13 cellular contexts compared by ENCODE assay signal in genomic region chr19:49958144-49958543, GRCh38. TPM values are rescaled to one million over a fixed set of nuclear protein-coding genes. Genes with fewer than 3 reads are reported as not detected.
DNase-seq lines count a peak whose midpoint lies in the region; ATAC-seq and TF ChIP-seq lines count a peak whose summit lies in the region.
"Not testable (repeated sequence)": the region's sequence is repeated elsewhere in the genome, so short reads cannot be mapped to it uniquely, and the experiment has no call there.
"Had no signal": no experiment of that assay in that cellular context is flagged by ENCODE, and none has a peak within 500 bp of the region (broad histone marks: within the 10 kb centered on the region; RNA-seq: fewer than 3 reads in every experiment).

No MANE protein-coding gene starts in this region.

- peak overlapping the region in 1 of 2 experiments; percentile 54; a peak in 2 of 5 replicates for H3K4me3 Mint-ChIP-seq in H9
- H3K4me3 Mint-ChIP-seq in nephron, result peak overlapping the region; percentile 68 to 81 (median 78)

- not testable (repeated sequence) for H3K23ac ChIP-seq in H9 (ENCODE audit: insufficient read length, low read depth, low read length)

- peak overlapping the region; percentile 83 for H2BK20ac ChIP-seq in H9 (ENCODE audit: low read depth, low read length, poor library complexity, severe bottlenecking)

- not testable (repeated sequence) for H3K23me2 ChIP-seq in H9 (ENCODE audit: insufficient read length, low read depth, low read length, poor library complexity, severe bottlenecking)

- not testable (repeated sequence) for H3K36me3 Mint-ChIP-seq in H9 (ENCODE audit: insufficient read depth in 1 of 3, low read depth in 3 of 3); nephron (ENCODE audit: low read depth)

- H3K27me3 Mint-ChIP-seq in H9 (ENCODE audit: low read depth), result not testable (repeated sequence)
- H3K27me3 Mint-ChIP-seq in nephron (ENCODE audit: low read depth), result peaks cover 10% of the 10 kb centered on the region

- intact Hi-C loops in body of pancreas (cut with DNase I); lower lobe of right lung (cut with DNase I); posterior vena cava (cut with DNase I): not testable (repeated sequence)

- no CpG with 5 or more reads among the region's 9 CpGs for WGBS in H9 (ENCODE audit: extremely low coverage, insufficient read length, low lambda C conversion rate)
- WGBS in body of pancreas, 2 donors, result 22 to 42% methylated on average over 2 to 9 of the region's 9 CpGs
- 73% methylated on average over 9 of the region's 9 CpGs for WGBS in hepatocyte (ENCODE audit: low lambda C conversion rate, missing lambda C conversion rate)

- not testable (repeated sequence) for H2AK5ac ChIP-seq in H9 (ENCODE audit: insufficient read length, low read length)

- H3K14ac ChIP-seq in H9 (ENCODE audit: insufficient read depth, low read length), result peak overlapping the region; percentile 68; the same call in 1 of the 2 replicates

- H3K27me3 ChIP-seq in H9 (ENCODE audit: insufficient read depth, low read length); body of pancreas; hepatocyte; lower lobe of right lung (ENCODE audit: low read depth): not testable (repeated sequence)

- H2BK120ac ChIP-seq in H9 (ENCODE audit: low read depth, low read length, poor library complexity, severe bottlenecking), result not testable (repeated sequence)

- H3K9me2 ChIP-seq in hepatocyte (replicated peaks; ENCODE audit: insufficient read depth), result not testable (repeated sequence)

- not testable (repeated sequence) for H3K4me1 ChIP-seq in H9 (ENCODE audit: insufficient read depth, low read length)
- H3K4me1 ChIP-seq in body of pancreas (peaks cover 54% of the 10 kb centered on the region), hepatocyte (ENCODE audit: insufficient read depth) (peaks cover 22% of the 10 kb centered on the region), lower lobe of right lung (peaks cover 33% of the 10 kb centered on the region)

- H2AFZ ChIP-seq in H9 (ENCODE audit: low read length); hepatocyte: not testable (repeated sequence)

- H3K27ac Mint-ChIP-seq in H9 (peak overlapping the region in 1 of 3 experiments; percentile 85; a peak in 2 of 7 replicates), nephron (peak overlapping the region; percentile 56 to 82 (median 73))

- peak overlapping the region; percentile 87 for H3K18ac ChIP-seq in H9 (ENCODE audit: insufficient read length, low read depth, low read length)

- not testable (repeated sequence) for H3K27ac ChIP-seq in H9 (ENCODE audit: insufficient read length, low read depth, low read length); lower lobe of right lung
- H3K27ac ChIP-seq in body of pancreas, result peak overlapping the region in 3 of 4 donors; percentile 59 to 90 (median 72)
- peak overlapping the region; percentile 62 for H3K27ac ChIP-seq in hepatocyte

- H3K9ac ChIP-seq in H9 (ENCODE audit: extremely low read depth, insufficient read length, low read length), result not testable (repeated sequence)

- not testable (repeated sequence) for H2BK15ac ChIP-seq in H9 (ENCODE audit: low read depth, low read length)

- TF ChIP-seq CTCF in H9 (conservative IDR thresholded peaks at IDR 0.05); body of pancreas (IDR thresholded peaks at IDR 0.05); hepatocyte (IDR thresholded peaks at IDR 0.05; ENCODE audit: poor library complexity); lower lobe of right lung (IDR thresholded peaks at IDR 0.05); nephron (IDR thresholded peaks at IDR 0.05; ENCODE audit: unreplicated experiment in 3 of 3): not testable (repeated sequence)

- H4K91ac ChIP-seq in H9 (ENCODE audit: insufficient read length, low read depth, low read length), result not testable (repeated sequence)

- ATAC-seq in body of pancreas, lower lobe of right lung: not testable (repeated sequence)

- H4K8ac ChIP-seq in H9 (replicated peaks; ENCODE audit: insufficient read length, low read depth, low read length), result not testable (repeated sequence)

- H3K4me2 ChIP-seq in H9 (ENCODE audit: insufficient read depth, insufficient read length, low read length), result not testable (repeated sequence)
- peak overlapping the region; percentile 42 for H3K4me2 ChIP-seq in hepatocyte

- H3T11ph ChIP-seq in H9 (ENCODE audit: low read length), result not testable (repeated sequence)

- H3K4ac ChIP-seq in H9 (ENCODE audit: low read depth, low read length), result not testable (repeated sequence)

- not testable (repeated sequence) for H3K9me3 Mint-ChIP-seq in H9, nephron

- not testable (repeated sequence) for H3K79me2 ChIP-seq in H9 (ENCODE audit: insufficient read depth, low read length); hepatocyte

- H3K79me1 ChIP-seq in H9 (ENCODE audit: insufficient read depth, low read depth, low read length, poor library complexity, severe bottlenecking), result not testable (repeated sequence)

- H3K4me3 ChIP-seq in body of pancreas, hepatocyte, lower lobe of right lung: not testable (repeated sequence)

- not testable (repeated sequence) for H4K5ac ChIP-seq in H9 (ENCODE audit: insufficient read length, low read depth, low read length)

- not testable (repeated sequence) for H2BK5ac ChIP-seq in H9 (ENCODE audit: insufficient read length, low read length)

- not testable (repeated sequence) for H4K20me1 ChIP-seq in H9 (ENCODE audit: control insufficient read depth, insufficient read depth, insufficient read length); hepatocyte (ENCODE audit: insufficient read depth, poor library complexity, severe bottlenecking)

- H3K56ac ChIP-seq in H9 (ENCODE audit: insufficient read length, low read depth, low read length), result not testable (repeated sequence)

- not testable (repeated sequence) for H2BK12ac ChIP-seq in H9 (ENCODE audit: insufficient read length, low read depth, low read length)

- not testable (repeated sequence) for H3K9me3 ChIP-seq in H9 (ENCODE audit: control insufficient read depth, low read depth, low read length); body of pancreas; hepatocyte (ENCODE audit: low read depth); lower lobe of right lung

- not testable (repeated sequence) for TF ChIP-seq POLR2A in body of pancreas (IDR thresholded peaks at IDR 0.05)

- H3K4me1 Mint-ChIP-seq in H9 (peaks cover 22 to 41% of the 10 kb centered on the region in 2 experiments), nephron (peaks cover 43% of the 10 kb centered on the region)

- not testable (repeated sequence) for H3K36me3 ChIP-seq in body of pancreas (replicated peaks in 1 of 2; ENCODE audit: insufficient read depth in 1 of 2, low read depth in 2 of 2); hepatocyte (replicated peaks; ENCODE audit: insufficient read depth, low read depth); lower lobe of right lung

- not testable (repeated sequence) for DNase-seq in H9; body of pancreas; hepatocyte (ENCODE audit: low spot score)
- DNase-seq in lower lobe of right lung, result peak; percentile 30
- DNase-seq in posterior vena cava (ENCODE audit: low spot score), result peak; percentile 16

RNA-seq across cellular contexts. Expression of gene SIGLEC11, which starts 2.8 kb away (rescaled TPM):
- total RNA-seq in H9 (2021) (not detected in 2 replicates), body of pancreas (10 to 100 TPM in 1 of 2 donors, 1 to 10 TPM in 1; 1.3 to 12.5 TPM), hepatocyte (15.8 and 21.2 TPM in 2 replicates), lower lobe of right lung (7.7 TPM), posterior vena cava (1 to 10 TPM in 1 of 2 donors, under 1 TPM in 1; 0.95 to 3.3 TPM)
- 3.9 and 6.0 TPM in 2 replicates for polyA plus RNA-seq in hepatocyte
- total RNA-seq: A172; B cell; Calu3; CD8-positive, alpha-beta T cell; HFFc6; HT1080; IMR-90 had no signal
- polyA plus RNA-seq: IMR-90 had no signal

RNA-seq across cellular contexts. Expression of gene NUP62, which starts 28.8 kb away (rescaled TPM):
- total RNA-seq in H9 (2021), result 127 and 137 TPM in 2 replicates
- 10 to 100 TPM; 17.9 to 21.8 TPM for total RNA-seq in body of pancreas
- total RNA-seq in hepatocyte, result 21.3 and 33.8 TPM in 2 replicates
- polyA plus RNA-seq in hepatocyte, result 33.5 and 34.0 TPM in 2 replicates
- total RNA-seq in lower lobe of right lung, result 36.5 TPM
- 10 to 100 TPM; 21.9 to 27.1 TPM for total RNA-seq in posterior vena cava

RNA-seq across cellular contexts. Expression of gene ATF5, which starts 29.1 kb away (rescaled TPM):
- total RNA-seq in H9 (2021), result 18.5 and 20.6 TPM in 2 replicates
- 10 to 100 TPM in 1 of 2 donors, 1 to 10 TPM in 1; 4.7 to 12.2 TPM for total RNA-seq in body of pancreas
- total RNA-seq in hepatocyte, result 19.8 and 34.4 TPM in 2 replicates
- polyA plus RNA-seq in hepatocyte, result 16.1 and 23.8 TPM in 2 replicates
- 13.8 TPM for total RNA-seq in lower lobe of right lung
- 10 to 100 TPM; 18.8 to 37.0 TPM for total RNA-seq in posterior vena cava
